ENCODE assay signal across 27 cellular contexts in the genomic region with DNA sequence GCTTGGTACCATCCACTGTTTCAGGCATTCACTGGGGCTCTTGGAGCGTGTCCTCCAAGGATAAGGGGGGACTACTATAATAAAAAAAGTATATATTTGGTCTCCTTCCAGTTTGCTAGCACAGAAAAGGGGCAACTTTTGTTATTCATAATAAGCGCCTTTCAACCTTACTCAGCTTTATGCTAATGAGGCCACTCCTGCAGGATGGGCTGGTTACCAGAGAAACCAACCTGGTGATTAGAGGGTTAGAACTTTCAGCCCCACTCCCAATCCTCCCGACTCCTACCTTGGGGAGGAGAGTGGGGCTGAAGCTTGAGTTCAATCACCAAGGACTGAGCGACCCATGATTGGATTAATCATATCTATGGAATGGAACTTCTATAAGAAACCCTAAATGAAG. TPM values are rescaled to one million over a fixed set of nuclear protein-coding genes. Genes with fewer than 3 reads are reported as not detected.
"Had no signal": no experiment of that assay in that cellular context is flagged by ENCODE, and none has a peak within 500 bp of the region (broad histone marks: within the 10 kb centered on the region; RNA-seq: fewer than 3 reads in every experiment).

No MANE protein-coding gene starts in this region.

- H3K9me3 ChIP-seq: esophagus muscularis mucosa, ovary, stomach, tibial artery, upper lobe of right lung had no signal

- DNase-seq: activated B cell treated with CpG ODN at 0.5 μM for 24 hours; activated CD4-positive, alpha-beta T cell treated with anti-CD3 and anti-CD28 coated beads, Interleukin-2, amount 50 U/mL, for 1 hour; activated CD8-positive, alpha-beta T cell treated with anti-CD3 and anti-CD28 coated beads, Interleukin-2, amount 10 ng/mL, durations not matched to agents 7 days and 5 days; activated effector memory CD4-positive, alpha-beta T cell treated with Interleukin-2 at 50 U/mL for 16 hours; activated naive CD4-positive, alpha-beta T cell treated with anti-CD3 and anti-CD28 coated beads for 36 hours; activated naive CD8-positive, alpha-beta T cell treated with anti-CD3 and anti-CD28 coated beads, Interleukin-2, amount 10 ng/mL, durations not matched to agents 7 days and 5 days; amniotic stem cell; brain microvascular endothelial cell; cortex of kidney; effector memory CD8-positive, alpha-beta T cell; glutamatergic neuron; kidney; left colon; naive thymus-derived CD4-positive, alpha-beta T cell; ovary; retina; stimulated activated CD4-positive, alpha-beta T cell treated with anti-CD3 and anti-CD28 coated beads, Interleukin-1b, Interleukin-23, amount 100 ng/mL, for 48 hours; stimulated activated CD4-positive, alpha-beta T cell treated with anti-CD3 and anti-CD28 coated beads, Interleukin-4, amount 100 ng/mL, for 4 hours; stimulated activated naive B cell treated with anti-CD40 and anti-IgM and Interleukin-4, amounts not matched to agents 10 μg/mL and 1 μg/mL and 100 μg/mL, for 72 hours; stomach; T-helper 2 cell; tibial artery; upper lobe of right lung had no signal

- H3K27me3 ChIP-seq: brain microvascular endothelial cell, esophagus muscularis mucosa, ovary, stomach, tibial artery, upper lobe of right lung had no signal

- H3K4me1 ChIP-seq: esophagus muscularis mucosa, tibial artery, upper lobe of right lung had no signal

- H3K27ac ChIP-seq: brain microvascular endothelial cell, esophagus muscularis mucosa, ovary, stomach, tibial artery, upper lobe of right lung had no signal

- H3K36me3 ChIP-seq: brain microvascular endothelial cell, ovary, stomach, tibial artery, upper lobe of right lung had no signal

- H3K4me3 ChIP-seq: esophagus muscularis mucosa, ovary, smooth muscle cell, stomach, tibial artery, upper lobe of right lung had no signal

- ATAC-seq: activated CD8-positive, alpha-beta T cell treated with anti-CD3 and anti-CD28 coated beads, Interleukin-2, amount 10 ng/mL, durations not matched to agents 7 days and 5 days; effector memory CD8-positive, alpha-beta T cell; left colon; naive thymus-derived CD4-positive, alpha-beta T cell; sciatic nerve; stimulated activated naive B cell treated with anti-CD40 and anti-IgM and Interleukin-4, amounts not matched to agents 10 μg/mL and 1 μg/mL and 100 μg/mL, for 72 hours; upper lobe of right lung had no signal

RNA-seq across cellular contexts. Expression of gene PPFIBP2, which starts 31.8 kb away (rescaled TPM):
- polyA plus RNA-seq: neural cell had no signal
